Comparison of ENCODE assay signal across 8 cellular contexts in genomic region chr19:54439174-54439851, GRCh38. TPM values are rescaled to one million over a fixed set of nuclear protein-coding genes. Genes with fewer than 3 reads are reported as not detected.
A peak's percentile ranks its signal among the peaks of the same experiment; 100 is the strongest.
DNase-seq lines count a peak whose midpoint lies in the region; ATAC-seq and TF ChIP-seq lines count a peak whose summit lies in the region.

No MANE protein-coding gene starts in this region.

- H3K9me2 ChIP-seq in HCT116 (ENCODE audit: insufficient read depth), result no peaks in the 10 kb centered on the region

- no peak overlapping the region for H3K4me2 ChIP-seq in HCT116 (ENCODE audit: low read length)

- no peaks in the 10 kb centered on the region for H3K79me2 ChIP-seq in HCT116 (ENCODE audit: insufficient read depth, low read length)

- CTCF ChIA-PET in HCT116 (lab: Charles Lee), result interaction anchor here (0.8 to 3.2 kb wide), 6 partner anchors 9 to 302 kb away, joined by 3 to 17 read pairs (median 4); partner anchors contain the start of gene LENG8

- BruUV-seq in HCT116 (replicated peaks; lab: Mats Ljungman, UMichigan), result no TSS peak

- no peak overlapping the region for H3K9ac ChIP-seq in HCT116 (ENCODE audit: low read length)

- POLR2A ChIA-PET in HCT116 (lab: Charles Lee), result interaction anchor here (1.2 to 3.4 kb wide), 2 partner anchors 9 to 47 kb away, joined by 3 to 12 read pairs; partner anchors contain the start of gene LENG8

- DNase-seq in AG09319 (ENCODE audit: extremely low read depth, low read depth), result no peak
- no peak for DNase-seq in HCT116 (ENCODE audit: low read depth, low spot score)
- peak; percentile 17 for DNase-seq in fibroblast of the conjunctiva (ENCODE audit: low read depth)
- DNase-seq in retinal pigment epithelial cell (ENCODE audit: low read depth), result no peak
- no peak for DNase-seq in activated effector memory CD4-positive, alpha-beta T cell treated with Interleukin-2 at 50 U/mL for 16 hours
- no peak for DNase-seq in vagina (ENCODE audit: extremely low spot score in 2 of 2)

- TF ChIP-seq CTCF in AG09319 (IDR thresholded peaks at IDR 0.05; ENCODE audit: low read depth, low read length) (peak; percentile 39), HCT116 (IDR thresholded peaks at IDR 0.05 in 2 of 3, conservative IDR thresholded peaks at IDR 0.05 in 1 of 3; ENCODE audit: borderline replicate concordance in 1 of 3, insufficient read depth in 1 of 3, low read depth in 2 of 3, low read length in 2 of 3) (peak; percentile 57 to 62 (median 59)), VCaP (conservative IDR thresholded peaks at IDR 0.05) (peak; percentile 87), retinal pigment epithelial cell (conservative IDR thresholded peaks at IDR 0.05; ENCODE audit: low read depth, low read length) (peak; percentile 82), vagina (IDR thresholded peaks at IDR 0.05) (no peak)

- peak; percentile 69 for TF ChIP-seq RAD21 in HCT116 (IDR thresholded peaks at IDR 0.05; ENCODE audit: low read depth)

- TF ChIP-seq POLR2A in HCT116 (IDR thresholded peaks at IDR 0.05; ENCODE audit: borderline replicate concordance, extremely low read depth, insufficient read depth, insufficient read length), result no peak
- TF ChIP-seq POLR2A in vagina (IDR thresholded peaks at IDR 0.05), result no peak

- H3K9me3 ChIP-seq in HCT116 (ENCODE audit: control insufficient read depth in 1 of 2, insufficient read depth in 1 of 2, low read depth in 1 of 2, low read length in 2 of 2), result no peaks in the 10 kb centered on the region
- no peaks in the 10 kb centered on the region for H3K9me3 ChIP-seq in vagina

- H4K20me1 ChIP-seq in HCT116 (ENCODE audit: insufficient read depth), result no peaks in the 10 kb centered on the region

- RAD21 ChIA-PET in HCT116 (lab: Charles Lee; ENCODE audit: low non-redundant PET in 1 of 2, low total read pairs in 2 of 2, uncharacterized antibody in 2 of 2, unreplicated experiment in 2 of 2), result interaction anchor here in 1 of 2 experiments (0.6 kb wide), 1 partner anchor 52 kb away, joined by 3 read pairs; no protein-coding TSS in a partner anchor

- no peak overlapping the region for H3K27ac ChIP-seq in HCT116 (ENCODE audit: low read depth, low read length)
- H3K27ac ChIP-seq in VCaP, result peak overlapping the region; percentile 24
- H3K27ac ChIP-seq in vagina, result no peak overlapping the region

- no peak overlapping the region for H2AFZ ChIP-seq in HCT116 (ENCODE audit: low read depth, low read length, poor library complexity, severe bottlenecking)

- ATAC-seq in HCT116, result peak; percentile 94
- ATAC-seq in GM19455 (IDR thresholded peaks at IDR 0.05; ENCODE audit: unreplicated experiment), result no peak

- H3K36me3 ChIP-seq in HCT116 (ENCODE audit: control insufficient read depth in 1 of 2, insufficient read depth in 2 of 2, low read length in 2 of 2) (peaks cover 3 to 5% of the 10 kb centered on the region in 2 experiments; a peak in 2 of 4 replicates), vagina (peaks cover 0 to 3% of the 10 kb centered on the region in 2 donors)

- H3K27me3 ChIP-seq in HCT116 (ENCODE audit: insufficient read depth, low read length) (no peaks in the 10 kb centered on the region), vagina (no peaks in the 10 kb centered on the region)

- H3K4me1 ChIP-seq in HCT116 (ENCODE audit: control insufficient read depth in 1 of 2, insufficient read depth in 2 of 2, low read length in 2 of 2) (peaks cover 0 to 6% of the 10 kb centered on the region in 2 experiments; a peak in 1 of 4 replicates), vagina (peaks cover 23% of the 10 kb centered on the region)

- intact Hi-C loops in HCT116 (cut with micrococcal nuclease) (no loop called here), vagina (cut with DNase I) (no loop called here)

- no peak overlapping the region for H3K4me3 ChIP-seq in HCT116 (replicated peaks in 1 of 2; ENCODE audit: low read depth in 1 of 2, low read length in 2 of 2)
- H3K4me3 ChIP-seq in retinal pigment epithelial cell (ENCODE audit: low read length), result no peak overlapping the region
- no peak overlapping the region for H3K4me3 ChIP-seq in vagina

TF ChIP-seq in HCT116, 20 proteins besides CTCF, POLR2A, EP300 and RAD21:
- TF ChIP-seq EGR1 (IDR thresholded peaks at IDR 0.05; ENCODE audit: low read depth) (no peak), REST (IDR thresholded peaks at IDR 0.05; ENCODE audit: low read depth) (no peak), POLR2AphosphoS5 (IDR thresholded peaks at IDR 0.05; ENCODE audit: low read depth, low read length) (no peak), SRF (IDR thresholded peaks at IDR 0.05; ENCODE audit: low read depth) (no peak), ZNF274 (IDR thresholded peaks at IDR 0.05; ENCODE audit: low read depth, low read length) (no peak), JUND (IDR thresholded peaks at IDR 0.05) (no peak), EZH2 (IDR thresholded peaks at IDR 0.05) (no peak), SIN3A (IDR thresholded peaks at IDR 0.05; ENCODE audit: low read depth) (no peak), ZFX (IDR thresholded peaks at IDR 0.05) (no peak), YY1 (IDR thresholded peaks at IDR 0.05; ENCODE audit: extremely low read depth, insufficient replicate concordance, low read depth, low read length) (no peak)

RNA-seq across cellular contexts. Expression of gene LENG8, which starts 9.7 kb away (rescaled TPM):
- 196 TPM for total RNA-seq in HCT116 (2021; ENCODE audit: unreplicated experiment)
- polyA plus RNA-seq in HCT116 (2012), result 108 and 110 TPM in 2 replicates
- total RNA-seq in vagina, result 129 TPM

RNA-seq across cellular contexts. Expression of gene TTYH1, which starts 24.0 kb away (rescaled TPM):
- total RNA-seq in HCT116 (2021; ENCODE audit: unreplicated experiment), result 0.37 TPM
- 0.92 and 1.2 TPM in 2 replicates for polyA plus RNA-seq in HCT116 (2012)
- 5.9 TPM for total RNA-seq in vagina

RNA-seq across cellular contexts. Expression of gene LENG9, which starts 24.3 kb away (rescaled TPM):
- total RNA-seq in HCT116 (2021; ENCODE audit: unreplicated experiment) (9.0 TPM), vagina (10.3 TPM)
- polyA plus RNA-seq in HCT116 (2012), result 4.9 and 6.4 TPM in 2 replicates

RNA-seq across cellular contexts. Expression of gene CDC42EP5, which starts 33.8 kb away (rescaled TPM):
- total RNA-seq in HCT116 (2021; ENCODE audit: unreplicated experiment) (0.64 TPM), vagina (33.4 TPM)
- polyA plus RNA-seq in HCT116 (2012), result 0.75 and 0.91 TPM in 2 replicates

Comparison
In these comparisons a context has a peak if more than half of its experiments do, and no peak if none do; other contexts are left out.
1. CTCF ChIP-seq: peak in AG09319 (single experiment), HCT116 (3 of 3), VCaP (single experiment) and retinal pigment epithelial cell (single experiment); none in vagina (0 of 3).